Comparison of ENCODE assay signal across 11 cellular contexts in the genomic region with DNA sequence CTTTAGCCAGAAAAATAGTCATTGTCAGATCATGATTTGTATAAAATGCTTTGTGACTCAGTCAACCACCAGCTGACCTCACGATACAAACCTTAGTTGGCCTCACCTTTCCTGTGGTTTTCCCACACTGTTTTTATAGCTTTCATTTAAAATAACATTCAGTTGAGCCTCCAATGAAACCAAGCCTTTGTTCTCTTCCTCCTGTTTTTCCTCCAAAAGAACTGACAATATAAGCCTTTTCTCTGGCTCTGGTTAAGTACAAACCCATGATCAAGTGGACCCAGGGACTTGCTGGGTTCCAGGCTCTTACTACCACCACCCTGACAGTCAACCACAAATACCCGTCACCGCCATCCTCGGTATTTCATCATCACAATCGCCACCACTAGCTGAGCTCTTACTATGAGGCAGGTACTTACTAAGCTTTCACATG.
DNase-seq lines count a peak whose midpoint lies in the region; ATAC-seq and TF ChIP-seq lines count a peak whose summit lies in the region.
"Had no signal": no experiment of that assay in that cellular context is flagged by ENCODE, and none has a peak within 500 bp of the region (broad histone marks: within the 10 kb centered on the region; RNA-seq: fewer than 3 reads in every experiment).

No MANE protein-coding gene starts in this region.

- H3K4me3 ChIP-seq in PC-3 (ENCODE audit: low read length) (peak overlapping the region; percentile 25; the same call in 1 of the 2 replicates), upper lobe of right lung (no peak overlapping the region)
- H3K4me3 ChIP-seq: A549, thoracic aorta had no signal

- H3K4me1 ChIP-seq in PC-3 (ENCODE audit: insufficient read depth, low read length): peaks cover 20% of the 10 kb centered on the region
- H3K4me1 ChIP-seq in upper lobe of right lung: peaks cover under 1% of the 10 kb centered on the region
- H3K4me1 ChIP-seq: A549 had no signal

- DNase-seq in SKM-1 treated with dmso at 0.1 percent for 144 hours (lab: John Stamatoyannopoulos, UW; ENCODE audit: unreplicated experiment) (peak; percentile 41), SKM-1 (lab: John Stamatoyannopoulos, UW; ENCODE audit: unreplicated experiment) (no peak), PC-3 (peak; percentile 92), dermis blood vessel endothelial cell (peak; percentile 82), chondrocyte (ENCODE audit: low spot score) (no peak), upper lobe of right lung (no peak)
- DNase-seq in stimulated activated CD4-positive, alpha-beta T cell treated with anti-CD3 and anti-CD28 coated beads, Interleukin-4, amount 100 ng/mL, for 24 hours: peak; percentile 30
- DNase-seq: natural killer cell had no signal

- TF ChIP-seq CTCF in PC-3 (conservative IDR thresholded peaks at IDR 0.05; ENCODE audit: low read depth, low read length) (no peak), chondrocyte (IDR thresholded peaks at IDR 0.05) (no peak), upper lobe of right lung (IDR thresholded peaks at IDR 0.05) (no peak)

- H3K9ac ChIP-seq in PC-3 (ENCODE audit: low read length): no peak overlapping the region

- H3K4me3 Mint-ChIP-seq in chondrocyte (ENCODE audit: unreplicated experiment): no peak overlapping the region
- no peak overlapping the region for H3K4me3 Mint-ChIP-seq in stimulated activated memory B cell treated with anti-CD40 and anti-IgM and Interleukin-4, amounts not matched to agents 10 μg/mL and 1 μg/mL and 100 μg/mL, for 72 hours
- H3K4me3 Mint-ChIP-seq: natural killer cell had no signal

- H3K27ac ChIP-seq in PC-3 (ENCODE audit: low read length) (peak overlapping the region; percentile 63), upper lobe of right lung (no peak overlapping the region)
- H3K27ac ChIP-seq: A549, thoracic aorta had no signal

- CTCF ChIA-PET in PC-3 (lab: Charles Lee): interaction anchor here (0.6 kb wide), 1 partner anchor 45 kb away, joined by 3 read pairs; no protein-coding TSS in a partner anchor

- no peaks in the 10 kb centered on the region for H3K36me3 Mint-ChIP-seq in chondrocyte (ENCODE audit: low read depth)
- peaks cover 6% of the 10 kb centered on the region for H3K36me3 Mint-ChIP-seq in stimulated activated memory B cell treated with anti-CD40 and anti-IgM and Interleukin-4, amounts not matched to agents 10 μg/mL and 1 μg/mL and 100 μg/mL, for 72 hours
- H3K36me3 Mint-ChIP-seq: natural killer cell had no signal

- ATAC-seq in PC-3 (peak; percentile 90), upper lobe of right lung (no peak)
- ATAC-seq in stimulated activated memory B cell treated with anti-CD40 and anti-IgM and Interleukin-4, amounts not matched to agents 10 μg/mL and 1 μg/mL and 100 μg/mL, for 72 hours: no peak
- ATAC-seq: A549 had no signal

- no peaks in the 10 kb centered on the region for H3K27me3 ChIP-seq in PC-3 (ENCODE audit: low read length)
- H3K27me3 ChIP-seq in upper lobe of right lung: no peaks in the 10 kb centered on the region

- H3K79me2 ChIP-seq in PC-3 (ENCODE audit: low read length): no peaks in the 10 kb centered on the region

- H3K9me3 ChIP-seq in PC-3 (ENCODE audit: low read length): no peaks in the 10 kb centered on the region
- no peaks in the 10 kb centered on the region for H3K9me3 ChIP-seq in upper lobe of right lung
- H3K9me3 ChIP-seq: A549, thoracic aorta had no signal

- H3K27ac Mint-ChIP-seq in chondrocyte (ENCODE audit: unreplicated experiment): no peak overlapping the region
- H3K27ac Mint-ChIP-seq in stimulated activated memory B cell treated with anti-CD40 and anti-IgM and Interleukin-4, amounts not matched to agents 10 μg/mL and 1 μg/mL and 100 μg/mL, for 72 hours: no peak overlapping the region

- POLR2A ChIA-PET in PC-3 (lab: Charles Lee; ENCODE audit: unreplicated experiment): interaction anchor here (0.5 kb wide), 1 partner anchor 1715 kb away, joined by 5 read pairs; the partner anchor contains the start of gene HDAC11

- H2AFZ ChIP-seq in PC-3 (ENCODE audit: low read length): peak overlapping the region; percentile 14; the same call in 1 of the 2 replicates

- no TSS peak for BruUV-seq in PC-3 (replicated peaks; lab: Mats Ljungman, UMichigan)

- no peaks in the 10 kb centered on the region for H3F3A ChIP-seq in PC-3 (ENCODE audit: low read length, unreplicated experiment)

- peaks cover 3% of the 10 kb centered on the region for H3K27me3 Mint-ChIP-seq in chondrocyte (ENCODE audit: low read depth)
- H3K27me3 Mint-ChIP-seq in stimulated activated memory B cell treated with anti-CD40 and anti-IgM and Interleukin-4, amounts not matched to agents 10 μg/mL and 1 μg/mL and 100 μg/mL, for 72 hours: no peaks in the 10 kb centered on the region

- intact Hi-C loops in PC-3 (cut with micrococcal nuclease): loop anchor here (2.0 kb wide), 1 partner anchor 46 kb away; no protein-coding TSS in a partner anchor
- intact Hi-C loops in upper lobe of right lung (cut with DNase I): no loop called here

- no peaks in the 10 kb centered on the region for H3K9me2 ChIP-seq in PC-3 (replicated peaks; ENCODE audit: low read length)

- peak overlapping the region; percentile 56 for H3K4me2 ChIP-seq in PC-3 (ENCODE audit: low read length)
- H3K4me2 ChIP-seq: A549 had no signal

- peaks cover 5% of the 10 kb centered on the region for H3K4me1 Mint-ChIP-seq in chondrocyte (ENCODE audit: low read depth)
- peaks cover 3% of the 10 kb centered on the region for H3K4me1 Mint-ChIP-seq in stimulated activated memory B cell treated with anti-CD40 and anti-IgM and Interleukin-4, amounts not matched to agents 10 μg/mL and 1 μg/mL and 100 μg/mL, for 72 hours

- H4K20me1 ChIP-seq in PC-3 (ENCODE audit: low read length): no peaks in the 10 kb centered on the region

- no peaks in the 10 kb centered on the region for H3K9me3 Mint-ChIP-seq in chondrocyte (ENCODE audit: low read depth)
- peaks cover 2% of the 10 kb centered on the region for H3K9me3 Mint-ChIP-seq in stimulated activated memory B cell treated with anti-CD40 and anti-IgM and Interleukin-4, amounts not matched to agents 10 μg/mL and 1 μg/mL and 100 μg/mL, for 72 hours
- H3K9me3 Mint-ChIP-seq: natural killer cell had no signal

- no peaks in the 10 kb centered on the region for H3K36me3 ChIP-seq in PC-3 (ENCODE audit: low read depth, low read length)
- no peaks in the 10 kb centered on the region for H3K36me3 ChIP-seq in upper lobe of right lung
- H3K36me3 ChIP-seq: thoracic aorta had no signal

Comparison
In these comparisons a context has a peak if more than half of its experiments do, and no peak if none do; other contexts are left out.
1. DNase-seq: peak in SKM-1 treated with dmso at 0.1 percent for 144 hours (single experiment), PC-3 (single experiment), dermis blood vessel endothelial cell (single experiment) and stimulated activated CD4-positive, alpha-beta T cell treated with anti-CD3 and anti-CD28 coated beads, Interleukin-4, amount 100 ng/mL, for 24 hours (single experiment); none in SKM-1 (single experiment), chondrocyte (single experiment) and upper lobe of right lung (single experiment).